Comparison of ENCODE assay signal across 1 cellular context in the genomic region with DNA sequence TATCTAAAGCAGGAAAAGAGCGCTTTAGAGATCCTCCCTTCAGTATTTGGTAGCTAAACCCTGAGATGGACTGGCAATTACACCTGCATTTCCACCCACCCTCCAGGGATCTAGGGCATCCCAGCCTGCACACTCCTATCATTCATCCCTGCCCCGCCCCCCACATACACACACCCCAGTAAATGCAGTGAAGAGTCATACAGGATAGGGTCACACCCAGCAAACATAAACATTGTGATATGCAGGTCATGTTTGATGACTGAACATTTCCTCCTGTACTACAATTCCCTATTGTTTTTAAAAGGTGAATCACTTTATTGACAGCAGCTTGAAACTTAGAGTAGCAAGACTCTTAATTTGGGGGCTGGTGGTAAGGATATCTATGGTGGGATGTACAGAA.
TF ChIP-seq lines count a peak whose summit lies in the region.

No MANE protein-coding gene starts in this region.

TF ChIP-seq in HEK293, 187 proteins besides CTCF, POLR2A, EP300 and RAD21 (continued from another document):
- TF ChIP-seq ZNF202 (tag by site-specific recombination; IDR thresholded peaks at IDR 0.05; ENCODE audit: borderline replicate concordance) (no peak), ZBTB8A (tag by site-specific recombination; IDR thresholded peaks at IDR 0.05) (no peak), KLF7 (tag by site-specific recombination; IDR thresholded peaks at IDR 0.05; ENCODE audit: borderline replicate concordance) (no peak)
